18 cellular contexts compared by ENCODE assay signal in genomic region chr3:153219147-153219546, GRCh38. TPM values are rescaled to one million over a fixed set of nuclear protein-coding genes. Genes with fewer than 3 reads are reported as not detected.
A peak's percentile ranks its signal among the peaks of the same experiment; 100 is the strongest.
DNase-seq lines count a peak whose midpoint lies in the region; ATAC-seq and TF ChIP-seq lines count a peak whose summit lies in the region.
"Had no signal": no experiment of that assay in that cellular context is flagged by ENCODE, and none has a peak within 500 bp of the region (broad histone marks: within the 10 kb centered on the region; RNA-seq: fewer than 3 reads in every experiment).

No MANE protein-coding gene starts in this region.

- no peak overlapping the region for H3K9ac ChIP-seq in smooth muscle cell (ENCODE audit: low read depth)

- peaks cover 5% of the 10 kb centered on the region for H3K4me1 ChIP-seq in smooth muscle cell (ENCODE audit: low read depth)
- H3K4me1 ChIP-seq: colonic mucosa had no signal

- CTCF ChIA-PET in activated CD8-positive, alpha-beta memory T cell treated with anti-CD3 and anti-CD28 coated beads, Interleukin-2, amount 10 ng/mL, durations not matched to agents 7 days and 5 days (lab: Charles Lee): no interaction called here

- no peak overlapping the region for H3K4me3 Mint-ChIP-seq in activated CD8-positive, alpha-beta memory T cell treated with anti-CD3 and anti-CD28 coated beads, Interleukin-2, amount 10 ng/mL, durations not matched to agents 7 days and 5 days

- H3K4me3 ChIP-seq in fibroblast of mammary gland (ENCODE audit: control insufficient read depth, low read depth, low read length) (no peak overlapping the region), smooth muscle cell (no peak overlapping the region)
- H3K4me3 ChIP-seq: colonic mucosa, left ventricle myocardium inferior had no signal

- H3K9me3 Mint-ChIP-seq in activated CD8-positive, alpha-beta memory T cell treated with anti-CD3 and anti-CD28 coated beads, Interleukin-2, amount 10 ng/mL, durations not matched to agents 7 days and 5 days (ENCODE audit: low read depth): no peaks in the 10 kb centered on the region

- no peaks in the 10 kb centered on the region for H4K20me1 ChIP-seq in smooth muscle cell (ENCODE audit: low read depth)

- H3K4me2 ChIP-seq in smooth muscle cell: no peak overlapping the region

- no peak for DNase-seq in activated CD8-positive, alpha-beta memory T cell treated with anti-CD3 and anti-CD28 coated beads, Interleukin-2, amount 10 ng/mL, durations not matched to agents 7 days and 5 days
- DNase-seq in activated CD8-positive, alpha-beta memory T cell treated with anti-CD3 and anti-CD28 coated beads for 24 hours: no peak
- peak; percentile 45 for DNase-seq in SK-MEL-5 (ENCODE audit: low read depth, low spot score)
- peak; percentile 53 for DNase-seq in fibroblast of mammary gland (ENCODE audit: low read depth)
- no peak for DNase-seq in smooth muscle cell (lab: John Stamatoyannopoulos, UW; ENCODE audit: unreplicated experiment)
- no peak for DNase-seq in T-helper 9 cell
- DNase-seq in GM20000 (ENCODE audit: low spot score): no peak
- DNase-seq: ACHN; activated CD4-positive, alpha-beta T cell treated with anti-CD3 and anti-CD28 coated beads for 1 hour; amygdala; colonic mucosa; DMS 273 treated with DMSO at 0.1 percent for 48 hours; erythroblast; hippocampal formation; left ventricle myocardium inferior; T-helper 1 cell had no signal

- TF ChIP-seq CTCF in fibroblast of mammary gland (conservative IDR thresholded peaks at IDR 0.05; ENCODE audit: control insufficient read depth, insufficient read depth, low read depth, low read length): no peak
- no peak for TF ChIP-seq CTCF in smooth muscle cell (IDR thresholded peaks at IDR 0.05; ENCODE audit: borderline replicate concordance, insufficient read depth, poor library complexity, severe bottlenecking)
- TF ChIP-seq CTCF in GM20000 (IDR thresholded peaks at IDR 0.05; ENCODE audit: extremely low read depth, missing control alignments): no peak

- no peaks in the 10 kb centered on the region for H3K36me3 ChIP-seq in smooth muscle cell (ENCODE audit: low read depth)
- H3K36me3 ChIP-seq: colonic mucosa, left ventricle myocardium inferior had no signal

- no peaks in the 10 kb centered on the region for H3K9me3 ChIP-seq in smooth muscle cell (replicated peaks; ENCODE audit: low read depth)
- H3K9me3 ChIP-seq: colonic mucosa, left ventricle myocardium inferior had no signal

- no peak for ATAC-seq in activated CD8-positive, alpha-beta memory T cell treated with anti-CD3 and anti-CD28 coated beads, Interleukin-2, amount 10 ng/mL, durations not matched to agents 7 days and 5 days
- no peak for ATAC-seq in HG02759 (IDR thresholded peaks at IDR 0.05; ENCODE audit: unreplicated experiment)

- no peaks in the 10 kb centered on the region for H3K79me2 ChIP-seq in smooth muscle cell (ENCODE audit: low read depth)

- peak overlapping the region; percentile 55 for H2AFZ ChIP-seq in smooth muscle cell (ENCODE audit: low read depth)

- peaks cover 58% of the 10 kb centered on the region for H3K4me1 Mint-ChIP-seq in activated CD8-positive, alpha-beta memory T cell treated with anti-CD3 and anti-CD28 coated beads, Interleukin-2, amount 10 ng/mL, durations not matched to agents 7 days and 5 days

- H3F3A ChIP-seq in smooth muscle cell (ENCODE audit: low read depth): peaks cover 8% of the 10 kb centered on the region

- no peaks in the 10 kb centered on the region for H3K27me3 Mint-ChIP-seq in activated CD8-positive, alpha-beta memory T cell treated with anti-CD3 and anti-CD28 coated beads, Interleukin-2, amount 10 ng/mL, durations not matched to agents 7 days and 5 days

- 77% methylated on average over 2 of the region's 2 CpGs for WGBS in smooth muscle cell (ENCODE audit: low lambda C conversion rate)

- H3K27ac Mint-ChIP-seq in activated CD8-positive, alpha-beta memory T cell treated with anti-CD3 and anti-CD28 coated beads, Interleukin-2, amount 10 ng/mL, durations not matched to agents 7 days and 5 days: peak overlapping the region; percentile 28

- no peaks in the 10 kb centered on the region for H3K27me3 ChIP-seq in smooth muscle cell (ENCODE audit: low read depth)
- H3K27me3 ChIP-seq: colonic mucosa had no signal

- H3K27ac ChIP-seq in smooth muscle cell (ENCODE audit: low read depth): no peak overlapping the region
- H3K27ac ChIP-seq: colonic mucosa, left ventricle myocardium inferior, RWPE1 had no signal

- in situ Hi-C loops in SK-MEL-5 (cut with HindIII; ENCODE audit: low pct_unique_long_range_greater_than_20kb, low sequenced_read_pairs): no loop called here

- H3K36me3 Mint-ChIP-seq in activated CD8-positive, alpha-beta memory T cell treated with anti-CD3 and anti-CD28 coated beads, Interleukin-2, amount 10 ng/mL, durations not matched to agents 7 days and 5 days: peaks cover 23% of the 10 kb centered on the region

RNA-seq across cellular contexts. Expression of gene RAP2B, which starts 57.1 kb away (rescaled TPM):
- total RNA-seq in activated CD8-positive, alpha-beta memory T cell treated with anti-CD3 and anti-CD28 coated beads, Interleukin-2, amount 10 ng/mL, durations not matched to agents 7 days and 5 days: 10 to 100 TPM; 17.3 to 22.4 TPM
- total RNA-seq in SK-MEL-5 (2014; rRNA removed; shearing (Covaris generic)): 87.9 and 95.8 TPM in 2 replicates
- 49.8 and 50.9 TPM in 2 replicates for polyA plus RNA-seq in SK-MEL-5 (2015; cell fraction: cytosol; rRNA removed)
- polyA plus RNA-seq in SK-MEL-5 (2015; cell fraction: nucleus; rRNA removed): 37.9 and 44.5 TPM in 2 replicates
- 29.0 and 29.2 TPM in 2 replicates for total RNA-seq in smooth muscle cell
- 10.7 and 21.7 TPM in 2 replicates for polyA plus RNA-seq in smooth muscle cell

Comparison
In these comparisons a context has a peak if more than half of its experiments do, and no peak if none do; other contexts are left out.
1. DNase-seq: peak in SK-MEL-5 (single experiment) and fibroblast of mammary gland (single experiment); none in activated CD8-positive, alpha-beta memory T cell treated with anti-CD3 and anti-CD28 coated beads, Interleukin-2, amount 10 ng/mL, durations not matched to agents 7 days and 5 days (single experiment), activated CD8-positive, alpha-beta memory T cell treated with anti-CD3 and anti-CD28 coated beads for 24 hours (single experiment), smooth muscle cell (single experiment), T-helper 9 cell (single experiment) and GM20000 (single experiment).